In the genomic region with DNA sequence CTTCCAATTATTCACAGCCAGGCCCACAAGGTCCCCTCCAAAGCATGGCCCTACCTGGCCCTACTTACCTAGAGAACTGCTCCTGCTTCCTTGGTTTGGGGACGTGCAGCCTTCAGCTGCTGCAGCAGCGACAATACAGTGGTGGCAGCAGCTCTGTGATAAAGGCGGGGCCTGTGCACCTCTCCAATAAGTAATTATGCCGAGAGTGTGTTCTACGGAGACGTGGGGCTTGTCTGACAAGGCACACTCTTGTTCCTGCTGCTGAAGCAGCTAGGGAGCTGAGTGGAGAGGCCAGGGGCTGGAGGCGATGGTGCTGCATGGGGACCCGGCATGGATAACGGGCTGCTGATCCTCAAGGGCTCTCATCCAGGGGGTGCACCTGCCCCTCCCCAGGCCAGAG, we compare ENCODE assay signal across 14 cellular contexts.
A peak's percentile ranks its signal among the peaks of the same experiment; 100 is the strongest.
DNase-seq lines count a peak whose midpoint lies in the region; ATAC-seq and TF ChIP-seq lines count a peak whose summit lies in the region.
"Had no signal": no experiment of that assay in that cellular context is flagged by ENCODE, and none has a peak within 500 bp of the region (broad histone marks: within the 10 kb centered on the region; RNA-seq: fewer than 3 reads in every experiment).

No MANE protein-coding gene starts in this region.

- peak overlapping the region; percentile 44 for H3K9ac ChIP-seq in neural cell (ENCODE audit: low read length)

- H4K20me1 ChIP-seq in neural cell (ENCODE audit: insufficient read depth), result no peaks in the 10 kb centered on the region

- H3F3A ChIP-seq in neural cell (ENCODE audit: insufficient read depth, low read length, poor library complexity, severe bottlenecking), result no peaks in the 10 kb centered on the region

- no peak for TF ChIP-seq CTCF in neural cell (IDR thresholded peaks at IDR 0.05; ENCODE audit: poor library complexity, severe bottlenecking)
- TF ChIP-seq CTCF in upper lobe of right lung (IDR thresholded peaks at IDR 0.05), result no peak

- H3K36me3 ChIP-seq in neural cell (ENCODE audit: insufficient read depth, low read length), result no peaks in the 10 kb centered on the region
- no peaks in the 10 kb centered on the region for H3K36me3 ChIP-seq in upper lobe of right lung
- H3K36me3 ChIP-seq: MG63, Peyer's patch had no signal

- peak overlapping the region; percentile 51 for H3K27ac ChIP-seq in neural cell (ENCODE audit: low read length)
- no peak overlapping the region for H3K27ac ChIP-seq in upper lobe of right lung
- H3K27ac ChIP-seq: Peyer's patch had no signal

- peak overlapping the region; percentile 33 for H3K4me3 ChIP-seq in neural cell (ENCODE audit: low read length)
- H3K4me3 ChIP-seq in upper lobe of right lung, result no peak overlapping the region
- H3K4me3 ChIP-seq: MG63, Peyer's patch had no signal

- H3K9me3 ChIP-seq in neural cell (ENCODE audit: low read length) (no peaks in the 10 kb centered on the region), upper lobe of right lung (no peaks in the 10 kb centered on the region)
- H3K9me3 ChIP-seq: MG63, Peyer's patch had no signal

- H3K4me2 ChIP-seq in neural cell (ENCODE audit: low read length), result no peak overlapping the region

- H2AFZ ChIP-seq in neural cell (ENCODE audit: low read depth, low read length), result peak overlapping the region; percentile 2

- ATAC-seq in GM18519 (IDR thresholded peaks at IDR 0.05; ENCODE audit: low FRiP score, unreplicated experiment) (no peak), upper lobe of right lung (no peak)
- ATAC-seq: SK-N-SH treated with all-trans-retinoic acid at 6 μM for 48 hours had no signal

- no peaks in the 10 kb centered on the region for H3K79me2 ChIP-seq in neural cell (replicated peaks; ENCODE audit: insufficient read depth, low read length)

- no peaks in the 10 kb centered on the region for H3K4me1 ChIP-seq in upper lobe of right lung
- H3K4me1 ChIP-seq: Peyer's patch had no signal

- no peak for TF ChIP-seq RAD21 in neural cell (conservative IDR thresholded peaks at IDR 0.05)

- H3K27me3 ChIP-seq in neural cell (ENCODE audit: insufficient read depth, low read depth, low read length) (no peaks in the 10 kb centered on the region), upper lobe of right lung (no peaks in the 10 kb centered on the region)
- H3K27me3 ChIP-seq: MG63, Peyer's patch had no signal

- no peaks in the 10 kb centered on the region for H3K9me2 ChIP-seq in neural cell (ENCODE audit: insufficient read depth, low read length)

- DNase-seq in DMS79 (lab: John Stamatoyannopoulos, UW), result peak; percentile 55
- DNase-seq in NCI-H1436 treated with DMSO at 0.1 percent for 48 hours (lab: John Stamatoyannopoulos, UW), result peak; percentile 62
- peak; percentile 16 for DNase-seq in NCI-H774 (lab: John Stamatoyannopoulos, UW)
- DNase-seq in upper lobe of right lung, result no peak
- no peak for DNase-seq in SIG-M5 treated with dmso at 0.1 percent for 504 hours (lab: John Stamatoyannopoulos, UW; ENCODE audit: unreplicated experiment)
- DNase-seq: H7, MG63, NCI-H226, NCI-H748 treated with DMSO at 0.1 percent for 48 hours, Peyer's patch, Right ventricle myocardium superior had no signal

- peak; percentile 10 for TF ChIP-seq EP300 in neural cell (conservative IDR thresholded peaks at IDR 0.05; ENCODE audit: poor library complexity, severe bottlenecking)

- intact Hi-C loops in upper lobe of right lung (cut with DNase I), result no loop called here

TF ChIP-seq in neural cell, 6 proteins besides CTCF, POLR2A, EP300 and RAD21:
- TF ChIP-seq MXI1 (conservative IDR thresholded peaks at IDR 0.05; ENCODE audit: poor library complexity, severe bottlenecking) (no peak), TAF1 (IDR thresholded peaks at IDR 0.05; ENCODE audit: low read depth) (no peak), POLR2AphosphoS5 (IDR thresholded peaks at IDR 0.05) (peak; percentile 34), EZH2 (IDR thresholded peaks at IDR 0.05; ENCODE audit: borderline replicate concordance, insufficient read depth, low read length, poor library complexity, severe bottlenecking) (no peak), SMC3 (conservative IDR thresholded peaks at IDR 0.05; ENCODE audit: poor library complexity) (no peak)
- TF ChIP-seq, protein P1, sequence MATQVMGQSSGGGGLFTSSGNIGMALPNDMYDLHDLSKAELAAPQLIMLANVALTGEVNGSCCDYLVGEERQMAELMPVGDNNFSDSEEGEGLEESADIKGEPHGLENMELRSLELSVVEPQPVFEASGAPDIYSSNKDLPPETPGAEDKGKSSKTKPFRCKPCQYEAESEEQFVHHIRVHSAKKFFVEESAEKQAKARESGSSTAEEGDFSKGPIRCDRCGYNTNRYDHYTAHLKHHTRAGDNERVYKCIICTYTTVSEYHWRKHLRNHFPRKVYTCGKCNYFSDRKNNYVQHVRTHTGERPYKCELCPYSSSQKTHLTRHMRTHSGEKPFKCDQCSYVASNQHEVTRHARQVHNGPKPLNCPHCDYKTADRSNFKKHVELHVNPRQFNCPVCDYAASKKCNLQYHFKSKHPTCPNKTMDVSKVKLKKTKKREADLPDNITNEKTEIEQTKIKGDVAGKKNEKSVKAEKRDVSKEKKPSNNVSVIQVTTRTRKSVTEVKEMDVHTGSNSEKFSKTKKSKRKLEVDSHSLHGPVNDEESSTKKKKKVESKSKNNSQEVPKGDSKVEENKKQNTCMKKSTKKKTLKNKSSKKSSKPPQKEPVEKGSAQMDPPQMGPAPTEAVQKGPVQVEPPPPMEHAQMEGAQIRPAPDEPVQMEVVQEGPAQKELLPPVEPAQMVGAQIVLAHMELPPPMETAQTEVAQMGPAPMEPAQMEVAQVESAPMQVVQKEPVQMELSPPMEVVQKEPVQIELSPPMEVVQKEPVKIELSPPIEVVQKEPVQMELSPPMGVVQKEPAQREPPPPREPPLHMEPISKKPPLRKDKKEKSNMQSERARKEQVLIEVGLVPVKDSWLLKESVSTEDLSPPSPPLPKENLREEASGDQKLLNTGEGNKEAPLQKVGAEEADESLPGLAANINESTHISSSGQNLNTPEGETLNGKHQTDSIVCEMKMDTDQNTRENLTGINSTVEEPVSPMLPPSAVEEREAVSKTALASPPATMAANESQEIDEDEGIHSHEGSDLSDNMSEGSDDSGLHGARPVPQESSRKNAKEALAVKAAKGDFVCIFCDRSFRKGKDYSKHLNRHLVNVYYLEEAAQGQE (IDR thresholded peaks at IDR 0.05; ENCODE audit: borderline replicate concordance), result no peak

Comparison
In these comparisons a context has a peak if more than half of its experiments do, and no peak if none do; other contexts are left out.
1. DNase-seq: peak in DMS79 (single experiment), NCI-H1436 treated with DMSO at 0.1 percent for 48 hours (single experiment) and NCI-H774 (single experiment); none in upper lobe of right lung (single experiment) and SIG-M5 treated with dmso at 0.1 percent for 504 hours (single experiment).